Comparison of ENCODE assay signal across 1 cellular context in the genomic region with DNA sequence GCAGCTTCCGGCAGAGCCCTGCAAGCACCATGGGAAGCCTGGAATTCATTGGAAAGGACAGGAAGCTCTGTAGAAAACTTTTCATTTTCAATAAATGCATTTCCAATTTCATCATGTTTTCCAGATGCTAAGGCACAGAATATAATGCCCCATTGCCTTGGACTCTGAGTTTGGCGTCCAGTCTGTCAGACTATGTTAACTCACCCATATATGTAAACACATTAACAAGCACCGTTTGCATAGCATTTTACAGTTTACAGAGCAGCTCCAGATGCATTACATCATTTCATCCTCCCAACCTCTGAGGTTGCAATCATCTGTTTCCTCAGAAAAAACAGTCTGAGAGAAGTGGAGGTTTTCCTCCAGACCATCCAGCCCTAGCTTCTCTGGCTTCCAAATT.
TF ChIP-seq lines count a peak whose summit lies in the region.

No MANE protein-coding gene starts in this region.

TF ChIP-seq in HepG2, 621 proteins besides CTCF, POLR2A, EP300 and RAD21 (continued from another document):
- TF ChIP-seq JUND (CRISPR knock-in tag; IDR thresholded peaks at IDR 0.05) (no peak), MAZ (IDR thresholded peaks at IDR 0.05; ENCODE audit: borderline replicate concordance, low read depth, low read length) (no peak), MAZ (CRISPR knock-in tag; IDR thresholded peaks at IDR 0.05; ENCODE audit: low read depth) (no peak), HDAC2 (CRISPR knock-in tag; IDR thresholded peaks at IDR 0.05) (peak; percentile 76), ZFX (CRISPR knock-in tag; IDR thresholded peaks at IDR 0.05; ENCODE audit: low read depth) (no peak; the same call in 1 of the 2 replicates), ZSCAN25 (CRISPR knock-in tag; IDR thresholded peaks at IDR 0.05) (no peak), SMARCE1 (IDR thresholded peaks at IDR 0.05; ENCODE audit: borderline replicate concordance) (no peak), ZKSCAN5 (CRISPR knock-in tag; IDR thresholded peaks at IDR 0.05) (no peak), NR2F6 (IDR thresholded peaks at IDR 0.05) (peak; percentile 62; the same call in 1 of the 2 replicates), NR2F6 (CRISPR knock-in tag; IDR thresholded peaks at IDR 0.05) (peak; percentile 73; the same call in 1 of the 2 replicates), ATF1 (CRISPR knock-in tag; IDR thresholded peaks at IDR 0.05) (no peak), MED1 (CRISPR knock-in tag; IDR thresholded peaks at IDR 0.05) (peak; percentile 78), ZKSCAN8 (CRISPR knock-in tag; IDR thresholded peaks at IDR 0.05; ENCODE audit: borderline replicate concordance) (no peak), RCOR2 (CRISPR knock-in tag; IDR thresholded peaks at IDR 0.05) (0 out of 2 replicates have a peak, but pooled peaks have one; percentile 29), GATAD2A (CRISPR knock-in tag; IDR thresholded peaks at IDR 0.05) (peak; percentile 85), ZNF224 (CRISPR knock-in tag; IDR thresholded peaks at IDR 0.05) (no peak), ZNF780A (CRISPR knock-in tag; IDR thresholded peaks at IDR 0.05) (no peak), ZNF207 (IDR thresholded peaks at IDR 0.05; ENCODE audit: borderline replicate concordance) (no peak), ZNF772 (CRISPR knock-in tag; IDR thresholded peaks at IDR 0.05) (no peak), ZNF747 (CRISPR knock-in tag; IDR thresholded peaks at IDR 0.05; ENCODE audit: borderline replicate concordance) (no peak), ZNF570 (CRISPR knock-in tag; IDR thresholded peaks at IDR 0.05; ENCODE audit: borderline replicate concordance) (no peak), ZSCAN12 (CRISPR knock-in tag; IDR thresholded peaks at IDR 0.05) (no peak), HMG20B (CRISPR knock-in tag; conservative IDR thresholded peaks at IDR 0.05) (no peak; the same call in 1 of the 2 replicates), ISL2 (CRISPR knock-in tag; IDR thresholded peaks at IDR 0.05) (0 out of 2 replicates have a peak, but pooled peaks have one; percentile 55), ZFP82 (CRISPR knock-in tag; IDR thresholded peaks at IDR 0.05; ENCODE audit: borderline replicate concordance) (no peak), KLF6 (CRISPR knock-in tag; IDR thresholded peaks at IDR 0.05) (0 out of 2 replicates have a peak, but pooled peaks have one; percentile 57), KAT8 (CRISPR knock-in tag; IDR thresholded peaks at IDR 0.05) (peak; percentile 50; the same call in 1 of the 2 replicates), BCL6 (CRISPR knock-in tag; IDR thresholded peaks at IDR 0.05) (peak; percentile 83), ZNF788 (CRISPR knock-in tag; IDR thresholded peaks at IDR 0.05; ENCODE audit: borderline replicate concordance) (no peak; the same call in 1 of the 2 replicates)
- TF ChIP-seq, protein P1, sequence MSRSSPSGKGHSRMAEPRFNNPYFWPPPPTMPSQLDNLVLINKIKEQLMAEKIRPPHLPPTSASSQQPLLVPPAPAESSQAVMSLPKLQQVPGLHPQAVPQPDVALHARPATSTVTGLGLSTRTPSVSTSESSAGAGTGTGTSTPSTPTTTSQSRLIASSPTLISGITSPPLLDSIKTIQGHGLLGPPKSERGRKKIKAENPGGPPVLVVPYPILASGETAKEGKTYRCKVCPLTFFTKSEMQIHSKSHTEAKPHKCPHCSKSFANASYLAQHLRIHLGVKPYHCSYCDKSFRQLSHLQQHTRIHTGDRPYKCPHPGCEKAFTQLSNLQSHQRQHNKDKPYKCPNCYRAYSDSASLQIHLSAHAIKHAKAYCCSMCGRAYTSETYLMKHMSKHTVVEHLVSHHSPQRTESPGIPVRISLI (CRISPR knock-in tag; IDR thresholded peaks at IDR 0.05; ENCODE audit: borderline replicate concordance) = peak; percentile 11; the same call in 1 of the 2 replicates
- TF ChIP-seq, protein P2, sequence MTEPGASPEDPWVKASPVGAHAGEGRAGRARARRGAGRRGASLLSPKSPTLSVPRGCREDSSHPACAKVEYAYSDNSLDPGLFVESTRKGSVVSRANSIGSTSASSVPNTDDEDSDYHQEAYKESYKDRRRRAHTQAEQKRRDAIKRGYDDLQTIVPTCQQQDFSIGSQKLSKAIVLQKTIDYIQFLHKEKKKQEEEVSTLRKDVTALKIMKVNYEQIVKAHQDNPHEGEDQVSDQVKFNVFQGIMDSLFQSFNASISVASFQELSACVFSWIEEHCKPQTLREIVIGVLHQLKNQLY (CRISPR knock-in tag; IDR thresholded peaks at IDR 0.05) = no peak
- TF ChIP-seq, protein P3, sequence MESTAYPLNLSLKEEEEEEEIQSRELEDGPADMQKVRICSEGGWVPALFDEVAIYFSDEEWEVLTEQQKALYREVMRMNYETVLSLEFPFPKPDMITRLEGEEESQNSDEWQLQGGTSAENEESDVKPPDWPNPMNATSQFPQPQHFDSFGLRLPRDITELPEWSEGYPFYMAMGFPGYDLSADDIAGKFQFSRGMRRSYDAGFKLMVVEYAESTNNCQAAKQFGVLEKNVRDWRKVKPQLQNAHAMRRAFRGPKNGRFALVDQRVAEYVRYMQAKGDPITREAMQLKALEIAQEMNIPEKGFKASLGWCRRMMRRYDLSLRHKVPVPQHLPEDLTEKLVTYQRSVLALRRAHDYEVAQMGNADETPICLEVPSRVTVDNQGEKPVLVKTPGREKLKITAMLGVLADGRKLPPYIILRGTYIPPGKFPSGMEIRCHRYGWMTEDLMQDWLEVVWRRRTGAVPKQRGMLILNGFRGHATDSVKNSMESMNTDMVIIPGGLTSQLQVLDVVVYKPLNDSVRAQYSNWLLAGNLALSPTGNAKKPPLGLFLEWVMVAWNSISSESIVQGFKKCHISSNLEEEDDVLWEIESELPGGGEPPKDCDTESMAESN (CRISPR knock-in tag; conservative IDR thresholded peaks at IDR 0.05) = peak; percentile 45; the same call in 1 of the 2 replicates
- TF ChIP-seq, protein P4, sequence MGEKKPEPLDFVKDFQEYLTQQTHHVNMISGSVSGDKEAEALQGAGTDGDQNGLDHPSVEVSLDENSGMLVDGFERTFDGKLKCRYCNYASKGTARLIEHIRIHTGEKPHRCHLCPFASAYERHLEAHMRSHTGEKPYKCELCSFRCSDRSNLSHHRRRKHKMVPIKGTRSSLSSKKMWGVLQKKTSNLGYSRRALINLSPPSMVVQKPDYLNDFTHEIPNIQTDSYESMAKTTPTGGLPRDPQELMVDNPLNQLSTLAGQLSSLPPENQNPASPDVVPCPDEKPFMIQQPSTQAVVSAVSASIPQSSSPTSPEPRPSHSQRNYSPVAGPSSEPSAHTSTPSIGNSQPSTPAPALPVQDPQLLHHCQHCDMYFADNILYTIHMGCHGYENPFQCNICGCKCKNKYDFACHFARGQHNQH (CRISPR knock-in tag; IDR thresholded peaks at IDR 0.05) = 0 out of 2 replicates have a peak, but pooled peaks have one; percentile 28
- TF ChIP-seq, protein P5, sequence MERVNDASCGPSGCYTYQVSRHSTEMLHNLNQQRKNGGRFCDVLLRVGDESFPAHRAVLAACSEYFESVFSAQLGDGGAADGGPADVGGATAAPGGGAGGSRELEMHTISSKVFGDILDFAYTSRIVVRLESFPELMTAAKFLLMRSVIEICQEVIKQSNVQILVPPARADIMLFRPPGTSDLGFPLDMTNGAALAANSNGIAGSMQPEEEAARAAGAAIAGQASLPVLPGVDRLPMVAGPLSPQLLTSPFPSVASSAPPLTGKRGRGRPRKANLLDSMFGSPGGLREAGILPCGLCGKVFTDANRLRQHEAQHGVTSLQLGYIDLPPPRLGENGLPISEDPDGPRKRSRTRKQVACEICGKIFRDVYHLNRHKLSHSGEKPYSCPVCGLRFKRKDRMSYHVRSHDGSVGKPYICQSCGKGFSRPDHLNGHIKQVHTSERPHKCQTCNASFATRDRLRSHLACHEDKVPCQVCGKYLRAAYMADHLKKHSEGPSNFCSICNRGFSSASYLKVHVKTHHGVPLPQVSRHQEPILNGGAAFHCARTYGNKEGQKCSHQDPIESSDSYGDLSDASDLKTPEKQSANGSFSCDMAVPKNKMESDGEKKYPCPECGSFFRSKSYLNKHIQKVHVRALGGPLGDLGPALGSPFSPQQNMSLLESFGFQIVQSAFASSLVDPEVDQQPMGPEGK (CRISPR knock-in tag; IDR thresholded peaks at IDR 0.05) = no peak
- TF ChIP-seq, protein P6, sequence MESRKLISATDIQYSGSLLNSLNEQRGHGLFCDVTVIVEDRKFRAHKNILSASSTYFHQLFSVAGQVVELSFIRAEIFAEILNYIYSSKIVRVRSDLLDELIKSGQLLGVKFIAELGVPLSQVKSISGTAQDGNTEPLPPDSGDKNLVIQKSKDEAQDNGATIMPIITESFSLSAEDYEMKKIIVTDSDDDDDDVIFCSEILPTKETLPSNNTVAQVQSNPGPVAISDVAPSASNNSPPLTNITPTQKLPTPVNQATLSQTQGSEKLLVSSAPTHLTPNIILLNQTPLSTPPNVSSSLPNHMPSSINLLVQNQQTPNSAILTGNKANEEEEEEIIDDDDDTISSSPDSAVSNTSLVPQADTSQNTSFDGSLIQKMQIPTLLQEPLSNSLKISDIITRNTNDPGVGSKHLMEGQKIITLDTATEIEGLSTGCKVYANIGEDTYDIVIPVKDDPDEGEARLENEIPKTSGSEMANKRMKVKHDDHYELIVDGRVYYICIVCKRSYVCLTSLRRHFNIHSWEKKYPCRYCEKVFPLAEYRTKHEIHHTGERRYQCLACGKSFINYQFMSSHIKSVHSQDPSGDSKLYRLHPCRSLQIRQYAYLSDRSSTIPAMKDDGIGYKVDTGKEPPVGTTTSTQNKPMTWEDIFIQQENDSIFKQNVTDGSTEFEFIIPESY (CRISPR knock-in tag; IDR thresholded peaks at IDR 0.05) = no peak
- TF ChIP-seq, protein P7, sequence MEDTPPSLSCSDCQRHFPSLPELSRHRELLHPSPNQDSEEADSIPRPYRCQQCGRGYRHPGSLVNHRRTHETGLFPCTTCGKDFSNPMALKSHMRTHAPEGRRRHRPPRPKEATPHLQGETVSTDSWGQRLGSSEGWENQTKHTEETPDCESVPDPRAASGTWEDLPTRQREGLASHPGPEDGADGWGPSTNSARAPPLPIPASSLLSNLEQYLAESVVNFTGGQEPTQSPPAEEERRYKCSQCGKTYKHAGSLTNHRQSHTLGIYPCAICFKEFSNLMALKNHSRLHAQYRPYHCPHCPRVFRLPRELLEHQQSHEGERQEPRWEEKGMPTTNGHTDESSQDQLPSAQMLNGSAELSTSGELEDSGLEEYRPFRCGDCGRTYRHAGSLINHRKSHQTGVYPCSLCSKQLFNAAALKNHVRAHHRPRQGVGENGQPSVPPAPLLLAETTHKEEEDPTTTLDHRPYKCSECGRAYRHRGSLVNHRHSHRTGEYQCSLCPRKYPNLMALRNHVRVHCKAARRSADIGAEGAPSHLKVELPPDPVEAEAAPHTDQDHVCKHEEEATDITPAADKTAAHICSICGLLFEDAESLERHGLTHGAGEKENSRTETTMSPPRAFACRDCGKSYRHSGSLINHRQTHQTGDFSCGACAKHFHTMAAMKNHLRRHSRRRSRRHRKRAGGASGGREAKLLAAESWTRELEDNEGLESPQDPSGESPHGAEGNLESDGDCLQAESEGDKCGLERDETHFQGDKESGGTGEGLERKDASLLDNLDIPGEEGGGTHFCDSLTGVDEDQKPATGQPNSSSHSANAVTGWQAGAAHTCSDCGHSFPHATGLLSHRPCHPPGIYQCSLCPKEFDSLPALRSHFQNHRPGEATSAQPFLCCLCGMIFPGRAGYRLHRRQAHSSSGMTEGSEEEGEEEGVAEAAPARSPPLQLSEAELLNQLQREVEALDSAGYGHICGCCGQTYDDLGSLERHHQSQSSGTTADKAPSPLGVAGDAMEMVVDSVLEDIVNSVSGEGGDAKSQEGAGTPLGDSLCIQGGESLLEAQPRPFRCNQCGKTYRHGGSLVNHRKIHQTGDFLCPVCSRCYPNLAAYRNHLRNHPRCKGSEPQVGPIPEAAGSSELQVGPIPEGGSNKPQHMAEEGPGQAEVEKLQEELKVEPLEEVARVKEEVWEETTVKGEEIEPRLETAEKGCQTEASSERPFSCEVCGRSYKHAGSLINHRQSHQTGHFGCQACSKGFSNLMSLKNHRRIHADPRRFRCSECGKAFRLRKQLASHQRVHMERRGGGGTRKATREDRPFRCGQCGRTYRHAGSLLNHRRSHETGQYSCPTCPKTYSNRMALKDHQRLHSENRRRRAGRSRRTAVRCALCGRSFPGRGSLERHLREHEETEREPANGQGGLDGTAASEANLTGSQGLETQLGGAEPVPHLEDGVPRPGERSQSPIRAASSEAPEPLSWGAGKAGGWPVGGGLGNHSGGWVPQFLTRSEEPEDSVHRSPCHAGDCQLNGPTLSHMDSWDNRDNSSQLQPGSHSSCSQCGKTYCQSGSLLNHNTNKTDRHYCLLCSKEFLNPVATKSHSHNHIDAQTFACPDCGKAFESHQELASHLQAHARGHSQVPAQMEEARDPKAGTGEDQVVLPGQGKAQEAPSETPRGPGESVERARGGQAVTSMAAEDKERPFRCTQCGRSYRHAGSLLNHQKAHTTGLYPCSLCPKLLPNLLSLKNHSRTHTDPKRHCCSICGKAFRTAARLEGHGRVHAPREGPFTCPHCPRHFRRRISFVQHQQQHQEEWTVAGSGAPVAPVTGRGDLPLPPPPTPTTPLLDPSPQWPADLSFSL (CRISPR knock-in tag; IDR thresholded peaks at IDR 0.05) = no peak
- TF ChIP-seq, protein P8, sequence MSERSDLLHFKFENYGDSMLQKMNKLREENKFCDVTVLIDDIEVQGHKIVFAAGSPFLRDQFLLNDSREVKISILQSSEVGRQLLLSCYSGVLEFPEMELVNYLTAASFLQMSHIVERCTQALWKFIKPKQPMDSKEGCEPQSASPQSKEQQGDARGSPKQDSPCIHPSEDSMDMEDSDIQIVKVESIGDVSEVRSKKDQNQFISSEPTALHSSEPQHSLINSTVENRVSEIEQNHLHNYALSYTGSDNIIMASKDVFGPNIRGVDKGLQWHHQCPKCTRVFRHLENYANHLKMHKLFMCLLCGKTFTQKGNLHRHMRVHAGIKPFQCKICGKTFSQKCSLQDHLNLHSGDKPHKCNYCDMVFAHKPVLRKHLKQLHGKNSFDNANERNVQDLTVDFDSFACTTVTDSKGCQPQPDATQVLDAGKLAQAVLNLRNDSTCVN (CRISPR knock-in tag; IDR thresholded peaks at IDR 0.05; ENCODE audit: borderline replicate concordance) = peak; percentile 68; the same call in 1 of the 2 replicates
- TF ChIP-seq, protein P9, sequence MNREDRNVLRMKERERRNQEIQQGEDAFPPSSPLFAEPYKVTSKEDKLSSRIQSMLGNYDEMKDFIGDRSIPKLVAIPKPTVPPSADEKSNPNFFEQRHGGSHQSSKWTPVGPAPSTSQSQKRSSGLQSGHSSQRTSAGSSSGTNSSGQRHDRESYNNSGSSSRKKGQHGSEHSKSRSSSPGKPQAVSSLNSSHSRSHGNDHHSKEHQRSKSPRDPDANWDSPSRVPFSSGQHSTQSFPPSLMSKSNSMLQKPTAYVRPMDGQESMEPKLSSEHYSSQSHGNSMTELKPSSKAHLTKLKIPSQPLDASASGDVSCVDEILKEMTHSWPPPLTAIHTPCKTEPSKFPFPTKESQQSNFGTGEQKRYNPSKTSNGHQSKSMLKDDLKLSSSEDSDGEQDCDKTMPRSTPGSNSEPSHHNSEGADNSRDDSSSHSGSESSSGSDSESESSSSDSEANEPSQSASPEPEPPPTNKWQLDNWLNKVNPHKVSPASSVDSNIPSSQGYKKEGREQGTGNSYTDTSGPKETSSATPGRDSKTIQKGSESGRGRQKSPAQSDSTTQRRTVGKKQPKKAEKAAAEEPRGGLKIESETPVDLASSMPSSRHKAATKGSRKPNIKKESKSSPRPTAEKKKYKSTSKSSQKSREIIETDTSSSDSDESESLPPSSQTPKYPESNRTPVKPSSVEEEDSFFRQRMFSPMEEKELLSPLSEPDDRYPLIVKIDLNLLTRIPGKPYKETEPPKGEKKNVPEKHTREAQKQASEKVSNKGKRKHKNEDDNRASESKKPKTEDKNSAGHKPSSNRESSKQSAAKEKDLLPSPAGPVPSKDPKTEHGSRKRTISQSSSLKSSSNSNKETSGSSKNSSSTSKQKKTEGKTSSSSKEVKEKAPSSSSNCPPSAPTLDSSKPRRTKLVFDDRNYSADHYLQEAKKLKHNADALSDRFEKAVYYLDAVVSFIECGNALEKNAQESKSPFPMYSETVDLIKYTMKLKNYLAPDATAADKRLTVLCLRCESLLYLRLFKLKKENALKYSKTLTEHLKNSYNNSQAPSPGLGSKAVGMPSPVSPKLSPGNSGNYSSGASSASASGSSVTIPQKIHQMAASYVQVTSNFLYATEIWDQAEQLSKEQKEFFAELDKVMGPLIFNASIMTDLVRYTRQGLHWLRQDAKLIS (CRISPR knock-in tag; IDR thresholded peaks at IDR 0.05) = no peak
